In genomic region chr4:48639816-48640215, GRCh38 we compare ENCODE assay signal across 22 cellular contexts.
"Had no signal": no experiment of that assay in that cellular context is flagged by ENCODE, and none has a peak within 500 bp of the region (broad histone marks: within the 10 kb centered on the region; RNA-seq: fewer than 3 reads in every experiment).

No MANE protein-coding gene starts in this region.

- H3K27ac Mint-ChIP-seq: activated B cell treated with CpG ODN at 0.5 μM for 24 hours; activated CD4-positive, alpha-beta T cell treated with anti-CD3 and anti-CD28 coated beads, Interleukin-2, amount 10 ng/mL, durations not matched to agents 24 days and 14 days; activated naive CD8-positive, alpha-beta T cell treated with anti-CD3 and anti-CD28 coated beads, Interleukin-2, amount 50 U/mL, for 24 hours; activated T-helper 1 cell treated with anti-CD3 and anti-CD28 coated beads, Interleukin-12 subunit alpha, Interleukin-12 subunit beta, Interleukin-2, Interleukin-4 antibody, amounts not matched to agents 30 ng/mL and 10 ng/mL and 1 ng/mL, durations not matched to agents 14 hours and 24 hours and 36 hours; T-helper 1 cell treated with Interleukin-12 subunit alpha and Interleukin-12 subunit beta and Interleukin-4 antibody, amounts not matched to agents 30 μg/mL and 1 μg/mL, for 36 hours had no signal

- DNase-seq: activated B cell treated with CpG ODN at 0.5 μM for 24 hours; activated CD4-positive, alpha-beta T cell treated with anti-CD3 and anti-CD28 coated beads, Interleukin-2, amount 10 ng/mL, durations not matched to agents 24 days and 14 days; activated CD8-positive, alpha-beta memory T cell treated with anti-CD3 and anti-CD28 coated beads, Interleukin-2, amount 50 U/mL, for 48 hours; activated naive CD4-positive, alpha-beta T cell treated with Interleukin-2 at 50 U/mL for 16 hours; activated naive CD8-positive, alpha-beta T cell treated with anti-CD3 and anti-CD28 coated beads, Interleukin-2, amount 50 U/mL, for 24 hours; dermis blood vessel endothelial cell; foreskin melanocyte; head of caudate nucleus; immature natural killer cell; left cardiac atrium; lower lobe of right lung; midbrain; pancreas; spleen; stimulated activated CD4-positive, alpha-beta T cell treated with anti-CD3 and anti-CD28 coated beads, Interleukin-1b, Interleukin-23, amount 100 ng/mL, for 48 hours had no signal

- ATAC-seq: activated naive CD8-positive, alpha-beta T cell treated with anti-CD3 and anti-CD28 coated beads, Interleukin-2, amount 50 U/mL, for 24 hours; esophagus mucosa; left cardiac atrium; lower lobe of right lung; pancreas; sciatic nerve had no signal

- H3K36me3 ChIP-seq: ascending aorta, breast epithelium, lower lobe of right lung, pancreas, spleen, tibial nerve had no signal

- H3K4me3 ChIP-seq: ascending aorta, breast epithelium, lower lobe of right lung, pancreas, spleen, tibial nerve had no signal

- H3K4me3 Mint-ChIP-seq: activated B cell treated with CpG ODN at 0.5 μM for 24 hours; activated CD4-positive, alpha-beta T cell treated with anti-CD3 and anti-CD28 coated beads, Interleukin-2, amount 10 ng/mL, durations not matched to agents 24 days and 14 days; activated naive CD8-positive, alpha-beta T cell treated with anti-CD3 and anti-CD28 coated beads, Interleukin-2, amount 50 U/mL, for 24 hours; activated T-helper 1 cell treated with anti-CD3 and anti-CD28 coated beads, Interleukin-12 subunit alpha, Interleukin-12 subunit beta, Interleukin-2, Interleukin-4 antibody, amounts not matched to agents 30 ng/mL and 10 ng/mL and 1 ng/mL, durations not matched to agents 14 hours and 24 hours and 36 hours; immature natural killer cell; T-helper 1 cell treated with Interleukin-12 subunit alpha and Interleukin-12 subunit beta and Interleukin-4 antibody, amounts not matched to agents 30 μg/mL and 1 μg/mL, for 36 hours had no signal

- H3K27me3 ChIP-seq: ascending aorta, breast epithelium, pancreas, spleen, tibial nerve had no signal

- H3K9me3 Mint-ChIP-seq: activated B cell treated with CpG ODN at 0.5 μM for 24 hours; activated naive CD8-positive, alpha-beta T cell treated with anti-CD3 and anti-CD28 coated beads, Interleukin-2, amount 50 U/mL, for 24 hours; activated T-helper 1 cell treated with anti-CD3 and anti-CD28 coated beads, Interleukin-12 subunit alpha, Interleukin-12 subunit beta, Interleukin-2, Interleukin-4 antibody, amounts not matched to agents 30 ng/mL and 10 ng/mL and 1 ng/mL, durations not matched to agents 14 hours and 24 hours and 36 hours; immature natural killer cell; T-helper 1 cell treated with Interleukin-12 subunit alpha and Interleukin-12 subunit beta and Interleukin-4 antibody, amounts not matched to agents 30 μg/mL and 1 μg/mL, for 36 hours had no signal

- H3K27ac ChIP-seq: breast epithelium, lower lobe of right lung, pancreas, spleen had no signal

- H3K27me3 Mint-ChIP-seq: activated B cell treated with CpG ODN at 0.5 μM for 24 hours; activated CD4-positive, alpha-beta T cell treated with anti-CD3 and anti-CD28 coated beads, Interleukin-2, amount 10 ng/mL, durations not matched to agents 24 days and 14 days; activated naive CD8-positive, alpha-beta T cell treated with anti-CD3 and anti-CD28 coated beads, Interleukin-2, amount 50 U/mL, for 24 hours had no signal

- H3K4me1 ChIP-seq: breast epithelium had no signal

- H3K36me3 Mint-ChIP-seq: immature natural killer cell had no signal

- H3K9me3 ChIP-seq: ascending aorta, breast epithelium, lower lobe of right lung, pancreas, tibial nerve had no signal
